In genomic region chr1:87914396-87914795, GRCh38 we compare ENCODE assay signal across 16 cellular contexts.
DNase-seq lines count a peak whose midpoint lies in the region; ATAC-seq, FAIRE-seq and TF ChIP-seq lines count a peak whose summit lies in the region.
"Had no signal": no experiment of that assay in that cellular context is flagged by ENCODE, and none has a peak within 500 bp of the region (broad histone marks: within the 10 kb centered on the region; RNA-seq: fewer than 3 reads in every experiment).

No MANE protein-coding gene starts in this region.

- no peak overlapping the region for H2BK120ac ChIP-seq in IMR-90 (ENCODE audit: low read depth, low read length)

- TF ChIP-seq EP300 in A549 (IDR thresholded peaks at IDR 0.05), result no peak
- TF ChIP-seq EP300 in stomach (IDR thresholded peaks at IDR 0.05), result no peak

- no peak overlapping the region for H4K5ac ChIP-seq in IMR-90 (ENCODE audit: low read depth, low read length)

- no peak overlapping the region for H4K91ac ChIP-seq in IMR-90 (ENCODE audit: insufficient read depth, low read depth, low read length)

- H3K4me1 ChIP-seq in A549 (no peaks in the 10 kb centered on the region), IMR-90 (ENCODE audit: control insufficient read depth, insufficient read depth, low read length) (no peaks in the 10 kb centered on the region), foreskin keratinocyte (no peaks in the 10 kb centered on the region), stomach (peaks cover 0 to 6% (median 0%) of the 10 kb centered on the region in 4 donors)

- H3K14ac ChIP-seq in IMR-90 (replicated peaks; ENCODE audit: low read depth, low read length), result no peak overlapping the region

- H3K4me2 ChIP-seq in A549 (no peak overlapping the region), IMR-90 (ENCODE audit: low read depth, low read length) (no peak overlapping the region)

- no peak overlapping the region for H2AFZ ChIP-seq in IMR-90 (replicated peaks; ENCODE audit: low read length, poor library complexity)

- no peak overlapping the region for H3K18ac ChIP-seq in IMR-90 (ENCODE audit: low read depth, low read length)

- CTCF ChIA-PET in A549 (lab: Yijun Ruan, JAX) (no interaction called here), IMR-90 (lab: Yijun Ruan, JAX) (interaction anchor here (0.7 to 0.8 kb wide), 2 partner anchors 9 to 16 kb away, joined by 3 read pairs; no protein-coding TSS in a partner anchor)

- H3K9me3 ChIP-seq in A549 (0 out of 3 replicates have a peak, but pooled peaks cover 2% of the 10 kb centered on the region), IMR-90 (ENCODE audit: control insufficient read depth, insufficient read depth, low read length) (no peaks in the 10 kb centered on the region), stomach (peaks cover 0 to 7% (median 0%) of the 10 kb centered on the region in 4 donors)

- ATAC-seq in A549 (no peak), IMR-90 (ENCODE audit: low read depth) (no peak), foreskin keratinocyte (peak; percentile 53)

- no peaks in the 10 kb centered on the region for H3K9me1 ChIP-seq in IMR-90 (ENCODE audit: insufficient read depth, low read length)

- in situ Hi-C loops in IMR-90 (cut with MboI; ENCODE audit: low sequenced_read_pairs) (no loop called here), astrocyte of the cerebellum (cut with HindIII; ENCODE audit: low sequenced_read_pairs) (loop anchor here (5.0 kb wide), 1 partner anchor 33 kb away; no protein-coding TSS in a partner anchor)

- intact Hi-C loops in IMR-90 (cut with micrococcal nuclease), result no loop called here
- intact Hi-C loops in stomach (cut with DNase I; ENCODE audit: low total_unique reads), result no loop called here

- H4K20me1 ChIP-seq in IMR-90 (ENCODE audit: insufficient read depth, low read length), result no peaks in the 10 kb centered on the region

- no peak for TF ChIP-seq RAD21 in A549 (conservative IDR thresholded peaks at IDR 0.05 in 1 of 2, IDR thresholded peaks at IDR 0.05 in 1 of 2)
- TF ChIP-seq RAD21 in IMR-90 (IDR thresholded peaks at IDR 0.05; ENCODE audit: low read length), result no peak

- H2BK20ac ChIP-seq in IMR-90 (ENCODE audit: low read depth, low read length), result no peak overlapping the region

- H2BK15ac ChIP-seq in IMR-90 (ENCODE audit: low read depth, low read length), result no peak overlapping the region

- no TSS peak for BruUV-seq in IMR-90 (replicated peaks; lab: Mats Ljungman, UMichigan)

- H3K27ac ChIP-seq in A549 (no peak overlapping the region), IMR-90 (ENCODE audit: insufficient read depth, low read length) (no peak overlapping the region), foreskin keratinocyte (no peak overlapping the region), stomach (no peak overlapping the region)

- no peaks in the 10 kb centered on the region for H3K79me1 ChIP-seq in IMR-90 (ENCODE audit: low read depth in 1 of 2, low read length in 2 of 2)

- H3K56ac ChIP-seq in IMR-90 (ENCODE audit: extremely low read depth, insufficient read depth, low read length), result no peak overlapping the region

- dilution Hi-C loops in IMR-90 (cut with HindIII; ENCODE audit: low sequenced_read_pairs, unreplicated experiment), result no loop called here

- no peak for FAIRE-seq in A549 (lab: Jason Lieb, UNC)
- FAIRE-seq: G401.6, GM12891 had no signal

- no peak overlapping the region for H3K4me3 ChIP-seq in A549
- no peak overlapping the region for H3K4me3 ChIP-seq in IMR-90 (ENCODE audit: insufficient read depth, low read depth, low read length)
- H3K4me3 ChIP-seq in astrocyte of the cerebellum (ENCODE audit: low read depth, low read length), result no peak overlapping the region
- no peak overlapping the region for H3K4me3 ChIP-seq in stomach

- H3K27me3 ChIP-seq in IMR-90 (ENCODE audit: control insufficient read depth, insufficient read depth, low read length) (no peaks in the 10 kb centered on the region), foreskin keratinocyte (no peaks in the 10 kb centered on the region), stomach (no peaks in the 10 kb centered on the region)

- no peak overlapping the region for H3K23ac ChIP-seq in IMR-90 (ENCODE audit: low read depth, low read length)

- no peak overlapping the region for H3K9ac ChIP-seq in IMR-90 (ENCODE audit: low read depth, low read length)

- TF ChIP-seq POLR2A in A549 (IDR thresholded peaks at IDR 0.05; ENCODE audit: low read length) (no peak), IMR-90 (IDR thresholded peaks at IDR 0.05; ENCODE audit: low read depth, low read length) (no peak), stomach (IDR thresholded peaks at IDR 0.05) (no peak)

- DNase-seq in A549 (ENCODE audit: low read depth in 1 of 2, low spot score in 1 of 2) (no peak), IMR-90 (peak; percentile 17), astrocyte of the cerebellum (ENCODE audit: low read depth) (peak; percentile 47), foreskin keratinocyte (peak in 1 of 2 donors; percentile 25), SKM-1 (lab: John Stamatoyannopoulos, UW; ENCODE audit: unreplicated experiment) (no peak), stomach (no peak), foreskin melanocyte (no peak)
- DNase-seq: C1 segment of cervical spinal cord; Calu3; CD4-positive, alpha-beta T cell; DMS79 treated with DMSO at 0.1 percent for 48 hours; EL; GOT3; H9 had no signal

- H2AK9ac ChIP-seq in IMR-90 (replicated peaks; ENCODE audit: low read depth, low read length, poor library complexity), result no peak overlapping the region

- no peaks in the 10 kb centered on the region for H3K36me3 ChIP-seq in IMR-90 (ENCODE audit: control insufficient read depth, insufficient read depth, low read length)
- H3K36me3 ChIP-seq in stomach, result no peaks in the 10 kb centered on the region

- no peak overlapping the region for H3K4ac ChIP-seq in IMR-90 (ENCODE audit: low read depth, low read length)

- TF ChIP-seq CTCF in A549 (IDR thresholded peaks at IDR 0.05) (no peak), IMR-90 (conservative IDR thresholded peaks at IDR 0.05; ENCODE audit: low read depth, low read length) (no peak), astrocyte of the cerebellum (IDR thresholded peaks at IDR 0.05; ENCODE audit: low read depth, low read length, missing control alignments) (no peak), foreskin keratinocyte (conservative IDR thresholded peaks at IDR 0.05) (no peak), stomach (IDR thresholded peaks at IDR 0.05) (no peak)

- no peak overlapping the region for H2AK5ac ChIP-seq in IMR-90 (ENCODE audit: low read depth, low read length)

- no peak overlapping the region for H2BK5ac ChIP-seq in IMR-90 (ENCODE audit: low read depth, low read length, poor library complexity, severe bottlenecking)

- POLR2A ChIA-PET in A549 (lab: Yijun Ruan, JAX) (interaction anchor here (0.6 kb wide), 1 partner anchor 40 kb away, joined by 5 read pairs; no protein-coding TSS in a partner anchor), IMR-90 (lab: Charles Lee; ENCODE audit: unreplicated experiment) (no interaction called here)

- H4K8ac ChIP-seq in IMR-90 (ENCODE audit: low read depth in 2 of 2, low read length in 2 of 2), result no peak overlapping the region

TF ChIP-seq in A549, 52 proteins besides CTCF, POLR2A, EP300 and RAD21:
- TF ChIP-seq MAFK (IDR thresholded peaks at IDR 0.05; ENCODE audit: partially characterized antibody) (peak; percentile 17), KDM1A (IDR thresholded peaks at IDR 0.05; ENCODE audit: low read depth) (no peak)

TF ChIP-seq in IMR-90, 13 proteins besides CTCF, POLR2A, EP300 and RAD21:
- no peak for TF ChIP-seq MXI1 (IDR thresholded peaks at IDR 0.05; ENCODE audit: borderline replicate concordance, low read depth, low read length)
- no peak for TF ChIP-seq FOS (IDR thresholded peaks at IDR 0.05; ENCODE audit: low read depth, low read length)
- no peak for TF ChIP-seq USF2 (IDR thresholded peaks at IDR 0.05; ENCODE audit: low read depth, low read length)
- TF ChIP-seq SMC3 (IDR thresholded peaks at IDR 0.05; ENCODE audit: low read depth, low read length), result no peak
- no peak for TF ChIP-seq ELK1 (IDR thresholded peaks at IDR 0.05; ENCODE audit: borderline replicate concordance, low read depth, low read length)
- TF ChIP-seq RCOR1 (IDR thresholded peaks at IDR 0.05; ENCODE audit: insufficient replicate concordance, low read length), result no peak
- TF ChIP-seq MAZ (IDR thresholded peaks at IDR 0.05; ENCODE audit: borderline replicate concordance, low read depth, low read length), result no peak
- no peak for TF ChIP-seq BHLHE40 (IDR thresholded peaks at IDR 0.05; ENCODE audit: low read depth, low read length)
- TF ChIP-seq MAFK (IDR thresholded peaks at IDR 0.05; ENCODE audit: low read depth, low read length), result peak; percentile 64

Comparison
In these comparisons a context has a peak if more than half of its experiments do, and no peak if none do; other contexts are left out.
1. DNase-seq: peak in IMR-90 (single experiment) and astrocyte of the cerebellum (single experiment); none in A549 (0 of 2), SKM-1 (single experiment), stomach (single experiment) and foreskin melanocyte (single experiment).